9 cellular contexts compared by ENCODE assay signal in the genomic region with DNA sequence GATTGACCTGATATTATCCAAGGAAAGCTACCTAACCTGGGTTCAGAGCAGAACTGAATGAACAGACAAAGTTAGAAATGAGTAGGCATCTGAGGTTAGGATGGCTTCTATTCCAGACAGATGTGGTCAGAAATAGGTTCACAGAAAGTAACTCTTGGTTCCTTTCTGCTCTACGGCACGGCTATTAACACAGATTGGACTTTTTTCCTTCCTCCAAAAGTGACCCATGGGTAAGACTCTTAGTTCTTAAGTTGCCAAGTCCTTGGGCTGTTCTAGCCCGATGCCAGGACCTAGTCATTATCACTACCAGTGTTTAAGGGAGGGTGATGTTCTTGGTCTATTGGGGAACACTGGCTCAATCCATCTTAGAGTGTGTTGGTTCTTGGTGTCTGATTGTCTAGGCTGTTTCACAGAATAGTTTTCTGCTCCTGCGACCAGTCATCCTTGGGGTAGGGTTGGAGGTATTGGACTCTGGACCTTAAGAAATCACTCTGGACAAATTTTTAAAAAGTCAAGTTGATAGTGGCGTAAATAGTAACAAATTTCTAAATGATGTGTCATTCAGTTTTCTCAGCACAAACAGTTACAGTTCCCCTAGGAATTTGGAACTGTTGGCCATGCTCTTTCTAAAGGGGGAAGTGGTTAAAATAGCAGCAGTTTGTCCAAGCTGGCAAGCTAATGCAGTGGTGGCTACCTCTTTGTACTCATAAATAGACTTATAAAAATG.
A peak's percentile ranks its signal among the peaks of the same experiment; 100 is the strongest.
DNase-seq lines count a peak whose midpoint lies in the region; ATAC-seq and TF ChIP-seq lines count a peak whose summit lies in the region.
"Had no signal": no experiment of that assay in that cellular context is flagged by ENCODE, and none has a peak within 500 bp of the region (broad histone marks: within the 10 kb centered on the region; RNA-seq: fewer than 3 reads in every experiment).

No MANE protein-coding gene starts in this region.

- H2AFZ ChIP-seq in mesenchymal stem cell (ENCODE audit: low read depth, low read length), result no peak overlapping the region

- H3K4me3 ChIP-seq in mesenchymal stem cell (ENCODE audit: insufficient read depth in 1 of 2, low read depth in 1 of 2, low read length in 2 of 2), result no peak overlapping the region

- H3K36me3 ChIP-seq in mesenchymal stem cell (ENCODE audit: control insufficient read depth in 1 of 2, insufficient read depth in 2 of 2, low read depth in 1 of 2, low read length in 2 of 2), result no peaks in the 10 kb centered on the region

- no peak overlapping the region for H2BK5ac ChIP-seq in mesenchymal stem cell (ENCODE audit: low read depth, low read length, poor library complexity, severe bottlenecking)

- no peak overlapping the region for H3K23ac ChIP-seq in mesenchymal stem cell (ENCODE audit: low read length in 2 of 2)

- no peak overlapping the region for H2BK15ac ChIP-seq in mesenchymal stem cell (ENCODE audit: low read depth, poor library complexity, severe bottlenecking)

- H3K18ac ChIP-seq in mesenchymal stem cell (ENCODE audit: low read depth in 1 of 2, low read length in 2 of 2), result no peak overlapping the region

- peak overlapping the region in 1 of 2 experiments; percentile 37 for H3K4ac ChIP-seq in mesenchymal stem cell (ENCODE audit: low read depth in 1 of 2, low read length in 2 of 2)

- H3K27ac ChIP-seq in mesenchymal stem cell (ENCODE audit: low read length, poor library complexity, severe bottlenecking) (no peak overlapping the region), foreskin keratinocyte (no peak overlapping the region)

- H3K4me1 ChIP-seq in mesenchymal stem cell (ENCODE audit: control insufficient read depth, insufficient read depth, low read depth, low read length), result no peaks in the 10 kb centered on the region
- H3K4me1 ChIP-seq in foreskin keratinocyte, result no peaks in the 10 kb centered on the region

- TF ChIP-seq CTCF in foreskin keratinocyte (conservative IDR thresholded peaks at IDR 0.05), result no peak

- no peak overlapping the region for H2AK5ac ChIP-seq in mesenchymal stem cell (ENCODE audit: low read length, severe bottlenecking)

- 94% methylated on average over 3 of the region's 5 CpGs for WGBS in mesenchymal stem cell

- H4K8ac ChIP-seq in mesenchymal stem cell (ENCODE audit: low read length), result no peak overlapping the region

- H3K4me2 ChIP-seq in mesenchymal stem cell (ENCODE audit: low read length, poor library complexity, severe bottlenecking), result no peak overlapping the region

- no peaks in the 10 kb centered on the region for H3K9me3 ChIP-seq in mesenchymal stem cell (ENCODE audit: control insufficient read depth, low read length)

- no peak overlapping the region for H4K91ac ChIP-seq in mesenchymal stem cell (ENCODE audit: low read length)

- peak overlapping the region in 1 of 2 experiments; percentile 15 for H2BK12ac ChIP-seq in mesenchymal stem cell (ENCODE audit: low read length in 2 of 2)

- ATAC-seq in activated CD4-positive, CD25-positive, alpha-beta regulatory T cell treated with anti-CD3 and anti-CD28 coated beads, Interleukin-2, amount 50 U/mL, for 24 hours, result no peak
- ATAC-seq in foreskin keratinocyte, result no peak

- no peak overlapping the region for H2BK120ac ChIP-seq in mesenchymal stem cell (ENCODE audit: low read depth, low read length)

- H3K79me1 ChIP-seq in mesenchymal stem cell (replicated peaks; ENCODE audit: low read length, poor library complexity, severe bottlenecking), result no peaks in the 10 kb centered on the region

- H3K27me3 ChIP-seq in mesenchymal stem cell (ENCODE audit: control insufficient read depth in 1 of 2, insufficient read depth in 1 of 2, low read length in 2 of 2), result no peaks in the 10 kb centered on the region
- H3K27me3 ChIP-seq in foreskin keratinocyte, result peaks cover 13% of the 10 kb centered on the region

- H3K14ac ChIP-seq in mesenchymal stem cell (ENCODE audit: low read length in 2 of 2), result no peak overlapping the region

- H3K9ac ChIP-seq in mesenchymal stem cell (ENCODE audit: low read length), result no peak overlapping the region

- DNase-seq in EL (peak; percentile 85), GOT3 (lab: John Stamatoyannopoulos, UW) (peak; percentile 9), SIG-M5 (lab: John Stamatoyannopoulos, UW) (peak; percentile 45), mesenchymal stem cell (peak; percentile 47), NCI-H345 treated with DMSO at 0.1 percent for 48 hours (lab: John Stamatoyannopoulos, UW; ENCODE audit: unreplicated experiment) (no peak), foreskin keratinocyte (no peak), GM19240 (ENCODE audit: insufficient read length, low spot score) (no peak)
- DNase-seq: amygdala had no signal

Comparison
In these comparisons a context has a peak if more than half of its experiments do, and no peak if none do; other contexts are left out.
1. DNase-seq: peak in EL (single experiment), GOT3 (single experiment), SIG-M5 (single experiment) and mesenchymal stem cell (single experiment); none in NCI-H345 treated with DMSO at 0.1 percent for 48 hours (single experiment), foreskin keratinocyte (0 of 2) and GM19240 (single experiment).